Comparison of ENCODE assay signal across 8 cellular contexts in the genomic region with DNA sequence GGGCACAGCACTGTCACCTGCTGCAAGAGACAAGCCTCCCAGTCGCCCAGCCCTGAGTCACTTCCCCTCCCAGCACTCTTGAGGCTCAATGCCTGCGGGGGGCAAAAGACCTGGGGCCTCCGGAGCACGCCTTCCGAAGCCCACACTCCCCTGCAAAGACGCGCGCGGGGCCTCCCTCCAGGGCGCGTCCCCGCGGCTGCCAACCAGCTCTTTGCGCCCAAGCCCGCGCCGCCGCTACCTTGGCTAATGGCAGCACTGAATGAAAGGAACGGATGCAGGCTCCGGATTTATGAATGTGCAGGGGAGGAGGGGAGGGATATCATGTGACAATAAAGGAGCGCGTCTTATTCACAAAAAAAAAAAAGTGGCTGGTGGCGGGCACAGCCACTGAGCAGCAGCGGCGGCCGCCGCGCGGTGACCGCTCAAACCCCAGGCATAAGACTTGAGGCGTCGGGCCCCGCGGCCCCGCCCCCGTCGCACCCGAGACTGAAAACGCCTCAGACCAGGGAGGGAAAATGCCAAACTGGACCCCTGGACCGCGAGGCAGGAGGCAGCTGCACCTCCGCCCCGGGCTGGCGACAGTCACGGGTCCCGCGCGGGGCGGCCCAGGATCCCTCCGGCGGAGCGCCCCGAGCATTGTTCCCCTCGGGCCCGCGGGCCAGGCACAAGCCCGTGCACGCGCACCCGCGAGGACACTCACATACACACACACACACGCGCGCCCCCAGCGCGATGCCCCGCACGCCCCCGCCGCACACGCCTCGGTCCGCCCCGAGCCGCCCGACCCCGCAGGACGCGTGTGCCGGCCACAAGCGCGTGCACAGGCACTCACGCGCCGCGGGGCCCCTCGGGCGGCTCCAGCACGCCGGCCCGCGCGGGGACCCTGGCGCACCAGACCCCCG. TPM values are rescaled to one million over a fixed set of nuclear protein-coding genes. Genes with fewer than 3 reads are reported as not detected.
A peak's percentile ranks its signal among the peaks of the same experiment; 100 is the strongest.
DNase-seq lines count a peak whose midpoint lies in the region; ATAC-seq and TF ChIP-seq lines count a peak whose summit lies in the region.

No MANE protein-coding gene starts in this region.

- no peaks in the 10 kb centered on the region for H3K27me3 ChIP-seq in right lobe of liver

- TF ChIP-seq CTCF in coronary artery (IDR thresholded peaks at IDR 0.05) (no peak), right lobe of liver (IDR thresholded peaks at IDR 0.05) (no peak)

- 0% methylated on average over 35 of the region's 95 CpGs for WGBS in right lobe of liver (ENCODE audit: insufficient coverage, low coverage, low lambda C conversion rate, missing lambda C conversion rate)

- peak; percentile 38 for TF ChIP-seq POLR2A in right lobe of liver (IDR thresholded peaks at IDR 0.05)

- no peaks in the 10 kb centered on the region for H3K9me3 ChIP-seq in right lobe of liver

- intact Hi-C loops in Right ventricle myocardium inferior (cut with DNase I) (loop anchor here (2.0 to 10.0 kb wide), 2 partner anchors 48 to 366 kb away; no protein-coding TSS in a partner anchor), cardiac septum (cut with DNase I) (loop anchor here (1.0 to 5.0 kb wide), 2 partner anchors 48 to 118 kb away; no protein-coding TSS in a partner anchor), right lobe of liver (cut with DNase I) (loop anchor here in 1 of 2 donors (10.0 kb wide), 1 partner anchor 56 kb away; no protein-coding TSS in a partner anchor)

- H3K4me3 ChIP-seq in coronary artery: peak overlapping the region; percentile 89
- H3K4me3 ChIP-seq in right lobe of liver: peak overlapping the region; percentile 70 to 84 (median 83)

- H3K27ac ChIP-seq in coronary artery (peak overlapping the region; percentile 94 to 97), right lobe of liver (peak overlapping the region; percentile 89 to 91 (median 90))

- no peaks in the 10 kb centered on the region for H3K36me3 ChIP-seq in right lobe of liver

- peaks cover 0 to 26% (median 7%) of the 10 kb centered on the region in 4 donors for H3K4me1 ChIP-seq in right lobe of liver

- peak; percentile 84 for DNase-seq in Right ventricle myocardium inferior (ENCODE audit: missing footprints)
- DNase-seq in cardiac septum (ENCODE audit: low spot score): no peak
- DNase-seq in NCI-H345 treated with DMSO at 0.1 percent for 48 hours (lab: John Stamatoyannopoulos, UW; ENCODE audit: unreplicated experiment): peak; percentile 68
- peak; percentile 39 for DNase-seq in activated CD4-positive, alpha-beta T cell treated with anti-CD3 and anti-CD28 coated beads for 1 hour
- peak; percentile 81 for DNase-seq in coronary artery (ENCODE audit: low spot score)
- peak; percentile 62 to 74 (median 66) for DNase-seq in right lobe of liver
- peak; percentile 64 for DNase-seq in stimulated activated CD4-positive, alpha-beta T cell treated with anti-CD3 and anti-CD28 coated beads, Interleukin-4, amount 100 ng/mL, for 1 hour

- ATAC-seq in Right ventricle myocardium inferior (peak; percentile 9), HG03159 (IDR thresholded peaks at IDR 0.05; ENCODE audit: unreplicated experiment) (peak; percentile 24), right lobe of liver (peak; percentile 16 to 40 (median 27))

RNA-seq across cellular contexts. Expression of a gene that starts 1.6 kb away (rescaled TPM):
- total RNA-seq in Right ventricle myocardium inferior (14.0 TPM), cardiac septum (22.0 TPM), right lobe of liver (10 to 100 TPM; 11.0 to 22.5 (median 15.2) TPM)
